Comparison of ENCODE assay signal across 13 cellular contexts in the genomic region with DNA sequence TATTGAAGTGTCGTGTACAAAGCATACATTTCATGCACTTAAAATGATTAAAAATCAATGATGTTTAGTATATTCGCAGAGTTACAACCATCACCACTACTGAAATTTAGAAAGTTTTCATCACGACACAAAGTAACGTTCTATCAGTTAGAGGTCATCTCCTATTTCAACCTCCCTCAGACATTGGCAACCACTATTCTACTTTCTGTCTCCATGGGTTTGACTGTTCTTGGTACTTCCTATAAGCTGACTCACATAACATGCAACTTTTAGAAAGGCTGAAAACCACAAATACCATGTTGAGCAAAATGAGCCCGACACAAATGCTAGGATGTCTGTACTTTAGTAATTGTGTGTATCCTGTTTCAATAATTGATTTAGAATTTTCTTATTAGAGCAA. TPM values are rescaled to one million over a fixed set of nuclear protein-coding genes. Genes with fewer than 3 reads are reported as not detected.
"Had no signal": no experiment of that assay in that cellular context is flagged by ENCODE, and none has a peak within 500 bp of the region (broad histone marks: within the 10 kb centered on the region; RNA-seq: fewer than 3 reads in every experiment).

No MANE protein-coding gene starts in this region.

RNA-seq across cellular contexts. Expression of gene KLRC1, which starts 7.1 kb away (rescaled TPM):
- total RNA-seq: epithelial cell of proximal tubule, fibroblast of lung, left ventricle myocardium inferior, myocyte, neural crest cell, temporal lobe, WTC11 had no signal
- polyA plus RNA-seq: fibroblast of lung, SK-N-SH had no signal

RNA-seq across cellular contexts. Expression of gene KLRC2, which starts 10.2 kb away (rescaled TPM):
- total RNA-seq: activated CD4-positive, alpha-beta T cell treated with anti-CD3 and anti-CD28 coated beads for 36 hours; epithelial cell of proximal tubule; fibroblast of lung; left ventricle myocardium inferior; neural crest cell; WTC11 had no signal
- polyA plus RNA-seq: adrenal gland, fibroblast of lung, SK-N-SH had no signal

RNA-seq across cellular contexts. Expression of gene KLRC3, which starts 25.7 kb away (rescaled TPM):
- total RNA-seq: activated CD4-positive, alpha-beta T cell treated with anti-CD3 and anti-CD28 coated beads for 36 hours; adrenal gland; body of pancreas; colonic mucosa; epithelial cell of proximal tubule; fibroblast of lung; left ventricle myocardium inferior; myocyte; neural crest cell; posterior vena cava; WTC11 had no signal
- polyA plus RNA-seq: fibroblast of lung, SK-N-SH had no signal

RNA-seq across cellular contexts. Expression of gene KLRC4, which starts 36.5 kb away (rescaled TPM):
- total RNA-seq: activated CD4-positive, alpha-beta T cell treated with anti-CD3 and anti-CD28 coated beads for 36 hours; adrenal gland; body of pancreas; epithelial cell of proximal tubule; fibroblast of lung; left ventricle myocardium inferior; myocyte; neural crest cell; posterior vena cava; WTC11 had no signal
- polyA plus RNA-seq: fibroblast of lung, SK-N-SH had no signal

RNA-seq across cellular contexts. Expression of gene KLRK1, which starts 56.2 kb away (rescaled TPM):
- total RNA-seq: activated CD4-positive, alpha-beta T cell treated with anti-CD3 and anti-CD28 coated beads for 36 hours; epithelial cell of proximal tubule; fibroblast of lung; neural crest cell had no signal
- polyA plus RNA-seq: fibroblast of lung, SK-N-SH had no signal
